Comparison of ENCODE assay signal across 8 cellular contexts in the genomic region with DNA sequence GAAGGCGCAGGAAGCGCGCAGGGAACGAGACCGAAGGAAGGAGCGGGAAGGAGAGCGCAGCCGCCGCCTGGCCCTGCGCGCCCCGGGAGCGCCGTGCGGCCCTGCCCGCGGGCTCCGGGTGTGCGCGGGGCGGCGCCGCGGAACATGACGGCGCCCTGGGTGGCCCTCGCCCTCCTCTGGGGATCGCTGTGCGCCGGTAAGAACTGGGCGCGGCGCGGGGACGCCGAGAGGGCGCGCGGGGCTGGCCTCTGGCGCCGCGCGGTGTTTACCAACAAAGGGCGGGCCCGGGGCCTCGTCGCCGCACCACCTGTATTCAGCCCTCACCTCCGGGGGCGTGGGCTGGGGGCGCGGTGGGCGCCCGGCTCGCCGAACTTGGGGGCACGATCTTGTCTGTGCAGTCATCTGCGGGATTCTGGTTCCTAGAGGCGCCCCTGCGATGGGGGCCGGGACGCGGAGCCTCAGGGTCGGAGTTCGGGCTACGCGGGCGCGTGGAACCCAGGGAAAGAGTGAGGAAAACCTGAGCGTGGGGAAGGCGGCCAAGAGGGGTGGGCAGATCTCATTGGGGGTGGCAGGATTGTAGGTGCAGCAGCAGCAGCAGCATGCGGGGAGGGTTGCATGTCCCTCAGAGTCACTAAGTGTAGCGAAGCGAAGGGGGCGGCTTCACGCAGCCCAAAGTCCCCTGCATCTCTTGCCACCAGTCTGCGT. TPM values are rescaled to one million over a fixed set of nuclear protein-coding genes. Genes with fewer than 3 reads are reported as not detected.
DNase-seq lines count a peak whose midpoint lies in the region; ATAC-seq and TF ChIP-seq lines count a peak whose summit lies in the region.

No MANE protein-coding gene starts in this region.

- DNase-seq in WERI-Rb-1, result peak; percentile 34
- DNase-seq in effector memory CD8-positive, alpha-beta T cell, result peak in 2 of 3 experiments; percentile 21 to 22
- DNase-seq in thoracic aorta (ENCODE audit: low spot score), result no peak
- DNase-seq in NCI-H128 (lab: John Stamatoyannopoulos, UW; ENCODE audit: unreplicated experiment), result no peak

- ATAC-seq in GM19025 (IDR thresholded peaks at IDR 0.05; ENCODE audit: low read depth, unreplicated experiment) (peak; percentile 31), HG03354 (IDR thresholded peaks at IDR 0.05; ENCODE audit: poor library complexity, severe bottlenecking, unreplicated experiment) (peak; percentile 49), thoracic aorta (ENCODE audit: insufficient number of reproducible peaks, low FRiP score, low read depth) (no peak)
- peak; percentile 79 for ATAC-seq in effector memory CD8-positive, alpha-beta T cell (replicated peaks)

- peak overlapping the region; percentile 99 for H3K27ac ChIP-seq in BLaER1
- peak overlapping the region; percentile 97 for H3K27ac ChIP-seq in WERI-Rb-1
- H3K27ac ChIP-seq in mesodermal cell (ENCODE audit: low read depth, low read length, severe bottlenecking), result peak overlapping the region; percentile 91
- H3K27ac ChIP-seq in thoracic aorta, result peak overlapping the region; percentile 38 to 53

- no peaks in the 10 kb centered on the region for H3K9me3 Mint-ChIP-seq in effector memory CD8-positive, alpha-beta T cell

- peaks cover 44% of the 10 kb centered on the region for H4K20me1 ChIP-seq in BLaER1

- peaks cover 11 to 14% of the 10 kb centered on the region in 2 donors for H3K4me1 Mint-ChIP-seq in effector memory CD8-positive, alpha-beta T cell (ENCODE audit: low read depth in 2 of 2)

- peaks cover 0 to 10% of the 10 kb centered on the region in 2 donors for H3K27me3 Mint-ChIP-seq in effector memory CD8-positive, alpha-beta T cell

- peaks cover 7% of the 10 kb centered on the region for H3K36me3 Mint-ChIP-seq in effector memory CD8-positive, alpha-beta T cell (ENCODE audit: insufficient read depth)

- TF ChIP-seq CTCF in WERI-Rb-1 (IDR thresholded peaks at IDR 0.05; ENCODE audit: low read depth, low read length), result no peak
- no peak for TF ChIP-seq CTCF in thoracic aorta (IDR thresholded peaks at IDR 0.05)

- H3K9ac ChIP-seq in BLaER1, result peak overlapping the region; percentile 99

- H3K9me3 ChIP-seq in BLaER1, result peaks cover 17% of the 10 kb centered on the region
- H3K9me3 ChIP-seq in WERI-Rb-1 (ENCODE audit: severe bottlenecking), result no peaks in the 10 kb centered on the region
- no peaks in the 10 kb centered on the region for H3K9me3 ChIP-seq in mesodermal cell (ENCODE audit: control insufficient read depth, low read length)
- no peaks in the 10 kb centered on the region for H3K9me3 ChIP-seq in thoracic aorta

- H3K4me3 ChIP-seq in BLaER1, result peak overlapping the region; percentile 97
- peak overlapping the region; percentile 87 for H3K4me3 ChIP-seq in WERI-Rb-1 (ENCODE audit: low read depth, low read length)
- H3K4me3 ChIP-seq in mesodermal cell (ENCODE audit: extremely low read depth, insufficient read depth, low read length, poor library complexity, severe bottlenecking), result peak overlapping the region; percentile 77
- peak overlapping the region; percentile 94 for H3K4me3 ChIP-seq in thoracic aorta

- H3K36me3 ChIP-seq in BLaER1 (peaks cover 10% of the 10 kb centered on the region; the same call in 1 of the 2 replicates), WERI-Rb-1 (peaks cover 4% of the 10 kb centered on the region; the same call in 1 of the 2 replicates), mesodermal cell (ENCODE audit: control insufficient read depth, insufficient read depth, low read length) (no peaks in the 10 kb centered on the region), thoracic aorta (no peaks in the 10 kb centered on the region)

- H3K27ac Mint-ChIP-seq in effector memory CD8-positive, alpha-beta T cell, result peak overlapping the region; percentile 5 to 62

- peak overlapping the region; percentile 86 to 88 for H3K4me3 Mint-ChIP-seq in effector memory CD8-positive, alpha-beta T cell

- WGBS in mesodermal cell (ENCODE audit: insufficient coverage in 2 of 2), 2 experiments, result 0% methylated on average over 61 to 66 of the region's 77 CpGs

- H3K4me2 ChIP-seq in BLaER1, result peak overlapping the region; percentile 98

- H3K4me1 ChIP-seq in BLaER1 (peaks cover 18% of the 10 kb centered on the region), mesodermal cell (ENCODE audit: control insufficient read depth, insufficient read depth, low read length, poor library complexity, severe bottlenecking) (no peaks in the 10 kb centered on the region), thoracic aorta (ENCODE audit: control insufficient read depth in 1 of 2, low read depth in 2 of 2) (peaks cover 10 to 25% of the 10 kb centered on the region in 2 donors)

- H3K27me3 ChIP-seq in BLaER1 (no peaks in the 10 kb centered on the region), WERI-Rb-1 (ENCODE audit: insufficient read depth, low read depth, severe bottlenecking) (no peaks in the 10 kb centered on the region), thoracic aorta (replicated peaks; ENCODE audit: insufficient read depth) (no peaks in the 10 kb centered on the region)

RNA-seq across cellular contexts. Expression of a gene that starts 0.6 kb away (rescaled TPM):
- 28.8 TPM for polyA plus RNA-seq in mesodermal cell (2013, experiment 1 of 2)
- polyA plus RNA-seq in mesodermal cell (2013, experiment 2 of 2), result 23.4 TPM
- total RNA-seq in thoracic aorta, result 1 to 10 TPM; 3.7 to 4.0 TPM

RNA-seq across cellular contexts. Expression of a gene that starts 41.8 kb away (rescaled TPM):
- polyA plus RNA-seq in mesodermal cell (2013, experiment 1 of 2), result 7.7 TPM
- polyA plus RNA-seq in mesodermal cell (2013, experiment 2 of 2), result 8.2 TPM
- 10 to 100 TPM; 14.9 to 16.3 TPM for total RNA-seq in thoracic aorta

Comparison
In these comparisons a context has a peak if more than half of its experiments do, and no peak if none do; other contexts are left out.
1. H3K27ac ChIP-seq: peak in every context shown above with its lines; median percentile 99 in BLaER1; 97 in WERI-Rb-1; 91 in mesodermal cell; 46 in thoracic aorta.
2. DNase-seq: peak in WERI-Rb-1 (single experiment) and effector memory CD8-positive, alpha-beta T cell (2 of 3); none in thoracic aorta (single experiment) and NCI-H128 (single experiment).
3. Peak in every context shown above with its lines, with median percentiles within 50 percentile points of each other: H3K4me3 ChIP-seq.